In the genomic region with DNA sequence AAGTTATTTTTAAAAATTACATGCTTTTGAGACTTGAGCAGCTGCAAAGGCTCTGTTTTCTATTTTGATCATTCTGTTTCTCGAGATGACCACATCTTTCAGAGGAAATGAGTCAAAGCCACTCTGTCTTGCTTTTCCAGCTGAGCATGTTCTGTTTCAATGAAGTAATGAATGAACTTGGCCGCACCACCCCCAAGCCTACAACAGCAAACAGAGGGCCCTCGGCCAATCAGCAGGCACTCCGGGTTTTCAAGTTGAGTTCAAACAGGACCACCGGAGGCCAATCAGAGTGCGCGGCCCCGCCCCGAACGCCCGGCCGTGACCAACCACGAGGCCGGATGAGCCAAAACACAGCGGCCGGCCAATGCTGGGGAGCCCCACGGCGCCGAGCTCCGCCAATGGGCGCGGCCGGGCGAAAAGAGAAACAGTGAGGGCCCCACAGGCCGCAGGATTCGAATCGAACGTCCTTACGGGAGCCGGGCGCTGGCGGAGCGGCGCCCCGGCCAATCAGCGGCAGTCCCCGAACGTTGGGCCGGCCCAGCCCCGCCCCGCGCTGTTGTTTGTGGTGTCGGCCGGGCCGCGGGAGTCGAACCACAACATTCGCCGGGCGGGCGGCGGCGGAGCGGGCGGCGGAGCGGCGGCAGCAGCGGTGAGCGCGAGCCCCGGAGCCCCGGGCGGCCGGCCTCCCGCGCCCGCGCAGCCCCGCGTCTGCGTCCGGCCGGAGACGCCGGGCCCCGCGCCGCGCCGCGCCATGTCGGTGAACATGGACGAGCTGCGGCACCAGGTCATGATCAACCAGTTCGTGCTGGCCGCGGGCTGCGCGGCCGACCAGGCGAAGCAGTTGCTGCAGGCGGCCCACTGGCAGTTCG, we compare ENCODE assay signal across 8 cellular contexts. TPM values are rescaled to one million over a fixed set of nuclear protein-coding genes. Genes with fewer than 3 reads are reported as not detected.
DNase-seq lines count a peak whose midpoint lies in the region; ATAC-seq and TF ChIP-seq lines count a peak whose summit lies in the region.

A gene (plus strand): TSS at position 594 of the 869 bp plus-strand sequence. CDS start 158 bp downstream, at position 752.

- no peaks in the 10 kb centered on the region for H3K27me3 Mint-ChIP-seq in activated CD4-positive, alpha-beta T cell treated with anti-CD3 and anti-CD28 coated beads, Interleukin-2, amount 10 ng/mL, durations not matched to agents 7 days and 5 days

- no peaks in the 10 kb centered on the region for H3K9me3 ChIP-seq in BLaER1

- H4K20me1 ChIP-seq in BLaER1, result peaks cover 17% of the 10 kb centered on the region

- peaks cover 44% of the 10 kb centered on the region for H3K36me3 Mint-ChIP-seq in activated CD4-positive, alpha-beta T cell treated with anti-CD3 and anti-CD28 coated beads, Interleukin-2, amount 10 ng/mL, durations not matched to agents 7 days and 5 days (ENCODE audit: low read depth)

- no peak for TF ChIP-seq CTCF in coronary artery (IDR thresholded peaks at IDR 0.05)

- intact Hi-C loops in left colon (cut with DNase I, micrococcal nuclease), result no loop called here

- no peaks in the 10 kb centered on the region for H3K9me3 Mint-ChIP-seq in activated CD4-positive, alpha-beta T cell treated with anti-CD3 and anti-CD28 coated beads, Interleukin-2, amount 10 ng/mL, durations not matched to agents 7 days and 5 days

- H3K4me2 ChIP-seq in BLaER1, result peak within 1 kb of the TSS; percentile 98

- peaks cover 60% of the 10 kb centered on the region for H3K4me1 Mint-ChIP-seq in activated CD4-positive, alpha-beta T cell treated with anti-CD3 and anti-CD28 coated beads, Interleukin-2, amount 10 ng/mL, durations not matched to agents 7 days and 5 days

- peaks cover 12% of the 10 kb centered on the region for H3K36me3 ChIP-seq in BLaER1

- H3K4me3 ChIP-seq in BLaER1 (peak within 1 kb of the TSS; percentile 97), coronary artery (peak within 1 kb of the TSS; percentile 90)

- CTCF ChIA-PET in activated CD4-positive, alpha-beta T cell treated with anti-CD3 and anti-CD28 coated beads, Interleukin-2, amount 10 ng/mL, durations not matched to agents 7 days and 5 days (lab: Charles Lee), result interaction anchor here (0.6 to 5.7 kb wide), 14 partner anchors 10 to 820 kb away, joined by 3 to 40 read pairs (median 4); a partner anchor contains a TSS

- peak within 1 kb of the TSS; percentile 99 for H3K27ac Mint-ChIP-seq in activated CD4-positive, alpha-beta T cell treated with anti-CD3 and anti-CD28 coated beads, Interleukin-2, amount 10 ng/mL, durations not matched to agents 7 days and 5 days

- peak; percentile 76 for ATAC-seq in GM19328 (IDR thresholded peaks at IDR 0.05; ENCODE audit: unreplicated experiment)
- ATAC-seq in HG03520 (IDR thresholded peaks at IDR 0.05; ENCODE audit: unreplicated experiment), result peak; percentile 71
- ATAC-seq in left colon, result peak; percentile 75

- H3K9ac ChIP-seq in BLaER1, result peak within 1 kb of the TSS; percentile 99

- H3K4me3 Mint-ChIP-seq in activated CD4-positive, alpha-beta T cell treated with anti-CD3 and anti-CD28 coated beads, Interleukin-2, amount 10 ng/mL, durations not matched to agents 7 days and 5 days, result peak within 1 kb of the TSS; percentile 93

- H3K27ac ChIP-seq in BLaER1 (peak within 1 kb of the TSS; percentile 98), coronary artery (peak within 1 kb of the TSS; percentile 89 to 97)

- POLR2A ChIA-PET in activated CD4-positive, alpha-beta T cell treated with anti-CD3 and anti-CD28 coated beads, Interleukin-2, amount 10 ng/mL, durations not matched to agents 7 days and 5 days (lab: Charles Lee), result interaction anchor here (0.7 to 2.1 kb wide), 10 partner anchors 13 to 481 kb away, joined by 3 to 27 read pairs (median 4); a partner anchor contains a TSS

- H3K27me3 ChIP-seq in BLaER1, result no peaks in the 10 kb centered on the region

- peaks cover 81% of the 10 kb centered on the region for H3K4me1 ChIP-seq in BLaER1

- DNase-seq in NCI-H69 (lab: John Stamatoyannopoulos, UW), result peak; percentile 99
- DNase-seq in activated CD4-positive, alpha-beta T cell treated with anti-CD3 and anti-CD28 coated beads, Interleukin-2, amount 10 ng/mL, durations not matched to agents 7 days and 5 days, result peak; percentile 99
- peak; percentile 100 for DNase-seq in coronary artery (ENCODE audit: low spot score)
- DNase-seq in left colon, result peak; percentile 98 to 99
- DNase-seq in stimulated activated CD4-positive, alpha-beta T cell treated with anti-CD3 and anti-CD28 coated beads, Interleukin-1b, Interleukin-23, amount 100 ng/mL, for 48 hours, result peak; percentile 99

RNA-seq across cellular contexts. Expression of the gene that starts here (rescaled TPM):
- 100 to 1,000 TPM; 319 to 399 TPM for total RNA-seq in activated CD4-positive, alpha-beta T cell treated with anti-CD3 and anti-CD28 coated beads, Interleukin-2, amount 10 ng/mL, durations not matched to agents 7 days and 5 days
- total RNA-seq in left colon, result 100 to 1,000 TPM in 1 of 2 donors, 10 to 100 TPM in 1; 75.6 to 113 TPM

Comparison
In these comparisons a context has a peak if more than half of its experiments do, and no peak if none do; other contexts are left out.
1. Peak in every context shown above with its lines: DNase-seq, ATAC-seq, H3K4me3 ChIP-seq and H3K27ac ChIP-seq.